In genomic region chr4:38488891-38489861, GRCh38 we compare ENCODE assay signal across 10 cellular contexts.
DNase-seq lines count a peak whose midpoint lies in the region; ATAC-seq and TF ChIP-seq lines count a peak whose summit lies in the region.
"Had no signal": no experiment of that assay in that cellular context is flagged by ENCODE, and none has a peak within 500 bp of the region (broad histone marks: within the 10 kb centered on the region; RNA-seq: fewer than 3 reads in every experiment).

No MANE protein-coding gene starts in this region.

- WGBS in suprapubic skin = 65% methylated on average over 10 of the region's 10 CpGs
- 69 to 78% methylated on average over 10 of the region's 10 CpGs for WGBS in aorta, 2 donors

- in situ Hi-C loops in KBM-7 (cut with MboI; ENCODE audit: low pct_unique_long_range_greater_than_20kb, low sequenced_read_pairs) = no loop called here

- H3K27ac ChIP-seq in suprapubic skin (peak overlapping the region; percentile 28), aorta (ENCODE audit: low read depth in 1 of 2, low read length in 2 of 2) (no peak overlapping the region)

- H3K27me3 ChIP-seq in suprapubic skin (no peaks in the 10 kb centered on the region), aorta (ENCODE audit: control insufficient read depth in 1 of 2, insufficient read depth in 2 of 2, low read length in 1 of 2) (peaks cover 0 to 1% of the 10 kb centered on the region in 2 donors)

- H3K4me1 ChIP-seq in suprapubic skin (peaks cover 13% of the 10 kb centered on the region), aorta (ENCODE audit: control insufficient read depth in 1 of 2, insufficient read depth in 2 of 2, low read length in 2 of 2) (no peaks in the 10 kb centered on the region)

- TF ChIP-seq CTCF in cardiac fibroblast (IDR thresholded peaks at IDR 0.05; ENCODE audit: low read depth, low read length) (no peak), suprapubic skin (IDR thresholded peaks at IDR 0.05) (no peak)

- no peaks in the 10 kb centered on the region for H3K36me3 Mint-ChIP-seq in activated T-cell treated with anti-CD3 and anti-CD28 coated beads, Interleukin-2, amount 50 U/mL, for 72 hours (ENCODE audit: insufficient read depth in 2 of 2)
- H3K36me3 Mint-ChIP-seq in activated CD8-positive, alpha-beta memory T cell treated with anti-CD3 and anti-CD28 coated beads, Interleukin-2, amount 10 ng/mL, durations not matched to agents 7 days and 5 days = no peaks in the 10 kb centered on the region

- no peaks in the 10 kb centered on the region for H3K9me3 Mint-ChIP-seq in activated T-cell treated with anti-CD3 and anti-CD28 coated beads, Interleukin-2, amount 50 U/mL, for 72 hours
- no peaks in the 10 kb centered on the region for H3K9me3 Mint-ChIP-seq in activated CD8-positive, alpha-beta memory T cell treated with anti-CD3 and anti-CD28 coated beads, Interleukin-2, amount 10 ng/mL, durations not matched to agents 7 days and 5 days (ENCODE audit: low read depth)

- no peak for TF ChIP-seq POLR2A in suprapubic skin (IDR thresholded peaks at IDR 0.05)

- no peak overlapping the region for H3K4me3 ChIP-seq in cardiac fibroblast (replicated peaks in 1 of 2; ENCODE audit: low read depth in 2 of 2, low read length in 2 of 2)
- H3K4me3 ChIP-seq in suprapubic skin = no peak overlapping the region
- no peak overlapping the region for H3K4me3 ChIP-seq in aorta (ENCODE audit: low read length in 2 of 2)
- H3K4me3 ChIP-seq: GM12878 had no signal

- no peak for ATAC-seq in activated T-cell treated with anti-CD3 and anti-CD28 coated beads, Interleukin-2, amount 50 U/mL, for 72 hours (replicated peaks in 1 of 2)
- no peak for ATAC-seq in activated CD8-positive, alpha-beta memory T cell treated with anti-CD3 and anti-CD28 coated beads, Interleukin-2, amount 10 ng/mL, durations not matched to agents 7 days and 5 days
- ATAC-seq in aorta (ENCODE audit: low FRiP score) = no peak
- ATAC-seq: GM12878 had no signal

- H3K4me1 Mint-ChIP-seq in activated T-cell treated with anti-CD3 and anti-CD28 coated beads, Interleukin-2, amount 50 U/mL, for 72 hours (ENCODE audit: low read depth) = peaks cover 33% of the 10 kb centered on the region
- peaks cover 11% of the 10 kb centered on the region for H3K4me1 Mint-ChIP-seq in activated CD8-positive, alpha-beta memory T cell treated with anti-CD3 and anti-CD28 coated beads, Interleukin-2, amount 10 ng/mL, durations not matched to agents 7 days and 5 days

- H3K27me3 Mint-ChIP-seq in activated T-cell treated with anti-CD3 and anti-CD28 coated beads, Interleukin-2, amount 50 U/mL, for 72 hours (ENCODE audit: low read depth) = no peaks in the 10 kb centered on the region
- H3K27me3 Mint-ChIP-seq in activated CD8-positive, alpha-beta memory T cell treated with anti-CD3 and anti-CD28 coated beads, Interleukin-2, amount 10 ng/mL, durations not matched to agents 7 days and 5 days = peaks cover 3% of the 10 kb centered on the region

- DNase-seq in activated T-cell treated with anti-CD3 and anti-CD28 coated beads, Interleukin-2, amount 50 U/mL, for 72 hours = no peak
- DNase-seq in activated T-cell treated with anti-CD3 and anti-CD28 coated beads, Interleukin-2, amount 50 U/mL, for 1 hour = no peak
- DNase-seq in cardiac fibroblast (ENCODE audit: low read depth in 2 of 2) = peak; percentile 10 to 48
- peak; percentile 62 for DNase-seq in islet precursor cell
- DNase-seq in suprapubic skin (ENCODE audit: low spot score in 2 of 2) = no peak
- DNase-seq in activated CD8-positive, alpha-beta memory T cell treated with anti-CD3 and anti-CD28 coated beads, Interleukin-2, amount 10 ng/mL, durations not matched to agents 7 days and 5 days = no peak
- DNase-seq in aorta = no peak
- no peak for DNase-seq in KBM-7
- DNase-seq: KG1 had no signal

- no peak for TF ChIP-seq EP300 in suprapubic skin (IDR thresholded peaks at IDR 0.05)

- peak overlapping the region; percentile 68 to 76 for H3K4me3 Mint-ChIP-seq in activated T-cell treated with anti-CD3 and anti-CD28 coated beads, Interleukin-2, amount 50 U/mL, for 72 hours
- H3K4me3 Mint-ChIP-seq in activated CD8-positive, alpha-beta memory T cell treated with anti-CD3 and anti-CD28 coated beads, Interleukin-2, amount 10 ng/mL, durations not matched to agents 7 days and 5 days = no peak overlapping the region

- no peaks in the 10 kb centered on the region for H3K36me3 ChIP-seq in suprapubic skin
- H3K36me3 ChIP-seq in aorta (ENCODE audit: control insufficient read depth in 1 of 2, insufficient read depth in 2 of 2, low read length in 1 of 2) = no peaks in the 10 kb centered on the region

- CTCF ChIA-PET in activated CD8-positive, alpha-beta memory T cell treated with anti-CD3 and anti-CD28 coated beads, Interleukin-2, amount 10 ng/mL, durations not matched to agents 7 days and 5 days (lab: Charles Lee) = no interaction called here

- H3K27ac Mint-ChIP-seq in activated T-cell treated with anti-CD3 and anti-CD28 coated beads, Interleukin-2, amount 50 U/mL, for 72 hours = peak overlapping the region; percentile 68
- H3K27ac Mint-ChIP-seq in activated CD8-positive, alpha-beta memory T cell treated with anti-CD3 and anti-CD28 coated beads, Interleukin-2, amount 10 ng/mL, durations not matched to agents 7 days and 5 days = no peak overlapping the region

- intact Hi-C loops in aorta (cut with DNase I) = no loop called here

- no peaks in the 10 kb centered on the region for H3K9me3 ChIP-seq in suprapubic skin
- H3K9me3 ChIP-seq in aorta (ENCODE audit: control insufficient read depth, low read length) = no peaks in the 10 kb centered on the region

Comparison
In these comparisons a context has a peak if more than half of its experiments do, and no peak if none do; other contexts are left out.
1. DNase-seq: peak in cardiac fibroblast (2 of 2) and islet precursor cell (single experiment); none in activated T-cell treated with anti-CD3 and anti-CD28 coated beads, Interleukin-2, amount 50 U/mL, for 72 hours (0 of 2), activated T-cell treated with anti-CD3 and anti-CD28 coated beads, Interleukin-2, amount 50 U/mL, for 1 hour (single experiment), suprapubic skin (0 of 2), activated CD8-positive, alpha-beta memory T cell treated with anti-CD3 and anti-CD28 coated beads, Interleukin-2, amount 10 ng/mL, durations not matched to agents 7 days and 5 days (single experiment), aorta (0 of 2) and KBM-7 (single experiment).